In genomic region chr4:55781809-55782208, GRCh38 we compare ENCODE assay signal across 26 cellular contexts. TPM values are rescaled to one million over a fixed set of nuclear protein-coding genes. Genes with fewer than 3 reads are reported as not detected.
"Had no signal": no experiment of that assay in that cellular context is flagged by ENCODE, and none has a peak within 500 bp of the region (broad histone marks: within the 10 kb centered on the region; RNA-seq: fewer than 3 reads in every experiment).

No MANE protein-coding gene starts in this region.

- H3K27ac ChIP-seq: body of pancreas, cardiac muscle cell, epithelial cell of prostate, right lobe of liver, skin epidermis, suprapubic skin, tibial nerve, WERI-Rb-1 had no signal

- H3K36me3 ChIP-seq: cardiac muscle cell, right lobe of liver, suprapubic skin, tibial nerve, WERI-Rb-1 had no signal

- H3K4me3 ChIP-seq: body of pancreas, cardiac muscle cell, right lobe of liver, skin epidermis, suprapubic skin, tibial nerve had no signal

- ATAC-seq: body of pancreas; left ventricle myocardium superior; right lobe of liver; stimulated activated effector memory CD8-positive, alpha-beta T cell treated with anti-CD3 and anti-CD28 coated beads, Interleukin-12 subunit alpha, Interleukin-12 subunit beta, amount 100 ng/mL, for 72 hours; stimulated activated naive CD8-positive, alpha-beta T cell treated with anti-CD3 and anti-CD28 coated beads, Interleukin-15, amount 100 ng/mL, for 72 hours had no signal

- H3K9me3 ChIP-seq: body of pancreas, right lobe of liver, suprapubic skin had no signal

- H3K27me3 ChIP-seq: body of pancreas, cardiac muscle cell, right lobe of liver, suprapubic skin, tibial nerve had no signal

- DNase-seq: activated CD4-positive, CD25-positive, alpha-beta regulatory T cell treated with anti-CD3 and anti-CD28 coated beads, Interleukin-2, amount 50 U/mL, for 72 hours; activated gamma-delta T cell treated with Interleukin-2 at 50 U/mL for 16 hours; activated T-cell treated with anti-CD3 and anti-CD28 coated beads, Interleukin-2, amount 50 U/mL, for 1 hour; anterior cingulate cortex; hippocampal formation; kidney glomerular epithelial cell; left ventricle myocardium superior; naive B cell; occipital lobe; posterior cingulate gyrus; right lobe of liver; stimulated activated CD4-positive, alpha-beta T cell treated with anti-CD3 and anti-CD28 coated beads, Interleukin-1b, Interleukin-23, amount 100 ng/mL, for 48 hours; stimulated activated naive CD8-positive, alpha-beta T cell treated with anti-CD3 and anti-CD28 coated beads, Interleukin-15, amount 100 ng/mL, for 72 hours; WERI-Rb-1 had no signal

- H3K4me1 ChIP-seq: body of pancreas, right lobe of liver, suprapubic skin, tibial nerve had no signal

RNA-seq across cellular contexts. Expression of gene EXOC1L, which starts 37.8 kb away (rescaled TPM):
- total RNA-seq: body of pancreas; cardiac muscle cell; cerebellum; fibroblast of lung; frontal cortex; left ventricle myocardium superior; mononuclear cell; occipital lobe; right lobe of liver; suprapubic skin; T-helper 2 cell treated with Interferon-gamma antibody and Interleukin-4, amounts not matched to agents 100 ng/mL and 5 ng/mL, for 36 hours; tibial nerve had no signal
